ENCODE assay signal across 34 cellular contexts in genomic region chr19:49126575-49126974, GRCh38. TPM values are rescaled to one million over a fixed set of nuclear protein-coding genes. Genes with fewer than 3 reads are reported as not detected.
"Had no signal": no experiment of that assay in that cellular context is flagged by ENCODE, and none has a peak within 500 bp of the region (broad histone marks: within the 10 kb centered on the region; RNA-seq: fewer than 3 reads in every experiment).

No MANE protein-coding gene starts in this region.

- DNase-seq: activated B cell treated with CpG ODN at 0.5 μM for 24 hours; activated CD4-positive, alpha-beta memory T cell treated with anti-CD3 and anti-CD28 coated beads, Interleukin-2, amount 10 ng/mL, durations not matched to agents 7 days and 5 days; activated CD4-positive, alpha-beta T cell treated with anti-CD3 and anti-CD28 coated beads for 4 hours; activated CD4-positive, CD25-positive, alpha-beta regulatory T cell treated with anti-CD3 and anti-CD28 coated beads, Interleukin-2, amount 50 U/mL, for 72 hours; activated CD8-positive, alpha-beta memory T cell treated with anti-CD3 and anti-CD28 coated beads for 24 hours; activated CD8-positive, alpha-beta memory T cell treated with anti-CD3 and anti-CD28 coated beads, Interleukin-2, amount 10 ng/mL, durations not matched to agents 7 days and 5 days; activated CD8-positive, alpha-beta memory T cell treated with anti-CD3 and anti-CD28 coated beads, Interleukin-2, amount 50 U/mL, for 48 hours; activated gamma-delta T cell; activated naive CD4-positive, alpha-beta T cell treated with Interleukin-2 at 50 U/mL for 16 hours; activated naive CD8-positive, alpha-beta T cell treated with anti-CD3 and anti-CD28 coated beads, Interleukin-2, amount 10 ng/mL, durations not matched to agents 7 days and 5 days; activated T-cell treated with anti-CD3 and anti-CD28 coated beads, Interleukin-2, amount 50 U/mL, for 72 hours; amygdala; MM.1S; MV-4-11; NCI-H1092; NCI-H1436 treated with DMSO at 0.1 percent for 48 hours; NCI-H1694 treated with DMSO at 0.1 percent for 48 hours; NCI-H2029; NCI-H345; NCI-H524 treated with DMSO at 0.1 percent for 48 hours; PC-3; Peyer's patch; RPMI8226; SHP77 treated with DMSO at 0.1 percent for 48 hours; SK-N-SH had no signal

- H3K9ac ChIP-seq: KMS-11, SK-N-SH had no signal

- H3K4me2 ChIP-seq: SK-N-SH had no signal

- H3K4me3 ChIP-seq: ascending aorta, cardiac muscle cell, Peyer's patch, SJSA1 had no signal

- ATAC-seq: activated CD8-positive, alpha-beta memory T cell treated with anti-CD3 and anti-CD28 coated beads, Interleukin-2, amount 10 ng/mL, durations not matched to agents 7 days and 5 days; activated T-cell treated with anti-CD3 and anti-CD28 coated beads, Interleukin-2, amount 50 U/mL, for 72 hours; PC-3 had no signal

- H3K36me3 Mint-ChIP-seq: activated CD8-positive, alpha-beta memory T cell treated with anti-CD3 and anti-CD28 coated beads, Interleukin-2, amount 10 ng/mL, durations not matched to agents 7 days and 5 days; activated naive CD4-positive, alpha-beta T cell treated with anti-CD3 and anti-CD28 coated beads, Interleukin-2, amount 50 U/mL, for 24 hours; activated naive CD8-positive, alpha-beta T cell treated with anti-CD3 and anti-CD28 coated beads, Interleukin-2, amount 10 ng/mL, durations not matched to agents 7 days and 5 days had no signal

- H3K27ac ChIP-seq: ascending aorta, cardiac muscle cell, KMS-11, SJSA1 had no signal

- H3K4me3 Mint-ChIP-seq: activated B cell treated with CpG ODN at 0.5 μM for 24 hours; activated CD4-positive, alpha-beta memory T cell treated with anti-CD3 and anti-CD28 coated beads, Interleukin-2, amount 10 ng/mL, durations not matched to agents 7 days and 5 days; activated CD8-positive, alpha-beta memory T cell treated with anti-CD3 and anti-CD28 coated beads, Interleukin-2, amount 10 ng/mL, durations not matched to agents 7 days and 5 days; activated naive CD4-positive, alpha-beta T cell treated with anti-CD3 and anti-CD28 coated beads, Interleukin-2, amount 50 U/mL, for 24 hours; activated naive CD8-positive, alpha-beta T cell treated with anti-CD3 and anti-CD28 coated beads, Interleukin-2, amount 10 ng/mL, durations not matched to agents 7 days and 5 days; T-helper 1 cell treated with Interleukin-12 subunit alpha and Interleukin-12 subunit beta and Interleukin-4 antibody, amounts not matched to agents 30 μg/mL and 1 μg/mL, for 36 hours; T-helper 2 cell treated with Interferon-gamma antibody and Interleukin-4, amounts not matched to agents 5 μg/mL and 100 μg/mL, for 36 hours had no signal

- H3K27me3 ChIP-seq: ascending aorta, cardiac muscle cell, Peyer's patch, SJSA1 had no signal

- H3K27me3 Mint-ChIP-seq: activated B cell treated with CpG ODN at 0.5 μM for 24 hours; activated naive CD4-positive, alpha-beta T cell treated with anti-CD3 and anti-CD28 coated beads, Interleukin-2, amount 50 U/mL, for 24 hours had no signal

- H3K27ac Mint-ChIP-seq: activated B cell treated with CpG ODN at 0.5 μM for 24 hours; activated CD4-positive, alpha-beta memory T cell treated with anti-CD3 and anti-CD28 coated beads, Interleukin-2, amount 10 ng/mL, durations not matched to agents 7 days and 5 days; activated CD8-positive, alpha-beta memory T cell treated with anti-CD3 and anti-CD28 coated beads, Interleukin-2, amount 10 ng/mL, durations not matched to agents 7 days and 5 days; activated naive CD4-positive, alpha-beta T cell treated with anti-CD3 and anti-CD28 coated beads, Interleukin-2, amount 50 U/mL, for 24 hours; activated naive CD8-positive, alpha-beta T cell treated with anti-CD3 and anti-CD28 coated beads, Interleukin-2, amount 10 ng/mL, durations not matched to agents 7 days and 5 days; activated T-cell treated with anti-CD3 and anti-CD28 coated beads, Interleukin-2, amount 50 U/mL, for 72 hours; activated T-helper 2 cell treated with anti-CD3 and anti-CD28 coated beads, Interferon-gamma antibody, Interleukin-2, Interleukin-4, amounts not matched to agents 10 μg/mL and 5 μg/mL and 100 μg/mL, durations not matched to agents 14 hours and 24 hours and 36 hours; T-helper 1 cell treated with Interleukin-12 subunit alpha and Interleukin-12 subunit beta and Interleukin-4 antibody, amounts not matched to agents 30 μg/mL and 1 μg/mL, for 36 hours; T-helper 2 cell treated with Interferon-gamma antibody and Interleukin-4, amounts not matched to agents 5 μg/mL and 100 μg/mL, for 36 hours had no signal

- H3K36me3 ChIP-seq: ascending aorta, cardiac muscle cell, Peyer's patch, SJSA1 had no signal

- H3K9me3 ChIP-seq: ascending aorta, Peyer's patch, SJSA1, SK-N-SH had no signal

- H3K9me3 Mint-ChIP-seq: activated B cell treated with CpG ODN at 0.5 μM for 24 hours; activated CD4-positive, alpha-beta memory T cell treated with anti-CD3 and anti-CD28 coated beads, Interleukin-2, amount 10 ng/mL, durations not matched to agents 7 days and 5 days; activated naive CD4-positive, alpha-beta T cell treated with anti-CD3 and anti-CD28 coated beads, Interleukin-2, amount 50 U/mL, for 24 hours; activated naive CD8-positive, alpha-beta T cell treated with anti-CD3 and anti-CD28 coated beads, Interleukin-2, amount 10 ng/mL, durations not matched to agents 7 days and 5 days; activated T-cell treated with anti-CD3 and anti-CD28 coated beads, Interleukin-2, amount 50 U/mL, for 72 hours; activated T-helper 2 cell treated with anti-CD3 and anti-CD28 coated beads, Interferon-gamma antibody, Interleukin-2, Interleukin-4, amounts not matched to agents 10 μg/mL and 5 μg/mL and 100 μg/mL, durations not matched to agents 14 hours and 24 hours and 36 hours; T-helper 1 cell treated with Interleukin-12 subunit alpha and Interleukin-12 subunit beta and Interleukin-4 antibody, amounts not matched to agents 30 μg/mL and 1 μg/mL, for 36 hours; T-helper 2 cell treated with Interferon-gamma antibody and Interleukin-4, amounts not matched to agents 5 μg/mL and 100 μg/mL, for 36 hours had no signal

RNA-seq across cellular contexts. Expression of gene C19orf73, which starts 7.6 kb away (rescaled TPM):
- total RNA-seq: ascending aorta had no signal

RNA-seq across cellular contexts. Expression of gene HRC, which starts 28.6 kb away (rescaled TPM):
- total RNA-seq: activated B cell treated with CpG ODN at 0.5 μM for 24 hours; activated CD4-positive, alpha-beta memory T cell treated with anti-CD3 and anti-CD28 coated beads, Interleukin-2, amount 10 ng/mL, durations not matched to agents 7 days and 5 days; activated CD8-positive, alpha-beta memory T cell treated with anti-CD3 and anti-CD28 coated beads, Interleukin-2, amount 10 ng/mL, durations not matched to agents 7 days and 5 days; activated naive CD8-positive, alpha-beta T cell treated with anti-CD3 and anti-CD28 coated beads, Interleukin-2, amount 10 ng/mL, durations not matched to agents 7 days and 5 days; activated T-cell treated with anti-CD3 and anti-CD28 coated beads, Interleukin-2, amount 50 U/mL, for 72 hours; activated T-helper 2 cell treated with anti-CD3 and anti-CD28 coated beads, Interferon-gamma antibody, Interleukin-2, Interleukin-4, amounts not matched to agents 10 μg/mL and 5 μg/mL and 100 μg/mL, durations not matched to agents 14 hours and 24 hours and 36 hours; ascending aorta; NCI-H460; PC-3; SJSA1 had no signal
- polyA plus RNA-seq: SK-N-SH had no signal

RNA-seq across cellular contexts. Expression of gene TRPM4, which starts 31.0 kb away (rescaled TPM):
- total RNA-seq: activated B cell treated with CpG ODN at 0.5 μM for 24 hours had no signal
